16 cellular contexts compared by ENCODE assay signal in genomic region chr1:54575605-54576004, GRCh38. TPM values are rescaled to one million over a fixed set of nuclear protein-coding genes. Genes with fewer than 3 reads are reported as not detected.
A peak's percentile ranks its signal among the peaks of the same experiment; 100 is the strongest.
DNase-seq lines count a peak whose midpoint lies in the region; ATAC-seq and TF ChIP-seq lines count a peak whose summit lies in the region.
"Had no signal": no experiment of that assay in that cellular context is flagged by ENCODE, and none has a peak within 500 bp of the region (broad histone marks: within the 10 kb centered on the region; RNA-seq: fewer than 3 reads in every experiment).

No MANE protein-coding gene starts in this region.

- peaks cover 55% of the 10 kb centered on the region for H3K4me1 Mint-ChIP-seq in WTC11
- H3K4me1 Mint-ChIP-seq in activated T-helper 1 cell treated with anti-CD3 and anti-CD28 coated beads, Interleukin-12 subunit alpha, Interleukin-12 subunit beta, Interleukin-2, Interleukin-4 antibody, amounts not matched to agents 30 ng/mL and 10 ng/mL and 1 ng/mL, durations not matched to agents 14 hours and 24 hours and 36 hours (ENCODE audit: low read depth), result no peaks in the 10 kb centered on the region

- no peaks in the 10 kb centered on the region for H3K9me3 Mint-ChIP-seq in WTC11
- no peaks in the 10 kb centered on the region for H3K9me3 Mint-ChIP-seq in activated T-helper 1 cell treated with anti-CD3 and anti-CD28 coated beads, Interleukin-12 subunit alpha, Interleukin-12 subunit beta, Interleukin-2, Interleukin-4 antibody, amounts not matched to agents 30 ng/mL and 10 ng/mL and 1 ng/mL, durations not matched to agents 14 hours and 24 hours and 36 hours

- no peak for TF ChIP-seq POLR2A in HCT116 (IDR thresholded peaks at IDR 0.05; ENCODE audit: borderline replicate concordance, extremely low read depth, insufficient read depth, insufficient read length)

- BruUV-seq in HCT116 (replicated peaks; lab: Mats Ljungman, UMichigan), result no TSS peak

- H3K4me3 ChIP-seq in HCT116 (replicated peaks in 1 of 2; ENCODE audit: low read depth in 1 of 2, low read length in 2 of 2) (no peak overlapping the region), right cardiac atrium (ENCODE audit: low read length) (no peak overlapping the region), psoas muscle (no peak overlapping the region)

- TF ChIP-seq CTCF in HCT116 (IDR thresholded peaks at IDR 0.05 in 2 of 3, conservative IDR thresholded peaks at IDR 0.05 in 1 of 3; ENCODE audit: borderline replicate concordance in 1 of 3, insufficient read depth in 1 of 3, low read depth in 2 of 3, low read length in 2 of 3) (no peak), WTC11 (IDR thresholded peaks at IDR 0.05) (no peak), psoas muscle (IDR thresholded peaks at IDR 0.05) (no peak)

- no peaks in the 10 kb centered on the region for H3K9me2 ChIP-seq in HCT116 (ENCODE audit: insufficient read depth)

- TF ChIP-seq RAD21 in HCT116 (IDR thresholded peaks at IDR 0.05; ENCODE audit: low read depth), result no peak

- ATAC-seq in HCT116 (peak; percentile 13; the same call in 1 of the 2 replicates), WTC11 (no peak), right cardiac atrium (no peak), psoas muscle (peak in 2 of 4 donors; percentile 6 to 28), HG03571 (IDR thresholded peaks at IDR 0.05; ENCODE audit: unreplicated experiment) (no peak), GM18858 (IDR thresholded peaks at IDR 0.05; ENCODE audit: unreplicated experiment) (no peak)
- ATAC-seq: Panc1 had no signal

- H3K4me1 ChIP-seq in HCT116 (ENCODE audit: control insufficient read depth in 1 of 2, insufficient read depth in 2 of 2, low read length in 2 of 2) (peaks cover 43 to 52% of the 10 kb centered on the region in 2 experiments), right cardiac atrium (ENCODE audit: control insufficient read depth, insufficient read depth, low read length) (peaks cover 15% of the 10 kb centered on the region), psoas muscle (peaks cover 72% of the 10 kb centered on the region)

- RAD21 ChIA-PET in HCT116 (lab: Charles Lee; ENCODE audit: low non-redundant PET in 1 of 2, low total read pairs in 2 of 2, uncharacterized antibody in 2 of 2, unreplicated experiment in 2 of 2), result no interaction called here

- H3K36me3 Mint-ChIP-seq in WTC11, result no peaks in the 10 kb centered on the region
- no peaks in the 10 kb centered on the region for H3K36me3 Mint-ChIP-seq in activated T-helper 1 cell treated with anti-CD3 and anti-CD28 coated beads, Interleukin-12 subunit alpha, Interleukin-12 subunit beta, Interleukin-2, Interleukin-4 antibody, amounts not matched to agents 30 ng/mL and 10 ng/mL and 1 ng/mL, durations not matched to agents 14 hours and 24 hours and 36 hours (ENCODE audit: low read depth)

- H3K4me3 Mint-ChIP-seq in WTC11, result no peak overlapping the region
- no peak overlapping the region for H3K4me3 Mint-ChIP-seq in activated T-helper 1 cell treated with anti-CD3 and anti-CD28 coated beads, Interleukin-12 subunit alpha, Interleukin-12 subunit beta, Interleukin-2, Interleukin-4 antibody, amounts not matched to agents 30 ng/mL and 10 ng/mL and 1 ng/mL, durations not matched to agents 14 hours and 24 hours and 36 hours

- POLR2A ChIA-PET in HCT116 (lab: Charles Lee), result interaction anchor here (1.2 to 1.4 kb wide), 2 partner anchors 11 to 17 kb away, joined by 3 to 5 read pairs; no protein-coding TSS in a partner anchor
- POLR2A ChIA-PET in WTC11 (lab: Charles Lee), result no interaction called here

- H3K27me3 Mint-ChIP-seq in WTC11 (ENCODE audit: low read depth), result no peaks in the 10 kb centered on the region
- H3K27me3 Mint-ChIP-seq in activated T-helper 1 cell treated with anti-CD3 and anti-CD28 coated beads, Interleukin-12 subunit alpha, Interleukin-12 subunit beta, Interleukin-2, Interleukin-4 antibody, amounts not matched to agents 30 ng/mL and 10 ng/mL and 1 ng/mL, durations not matched to agents 14 hours and 24 hours and 36 hours (ENCODE audit: insufficient read depth), result peaks cover 3% of the 10 kb centered on the region

- WGBS in right cardiac atrium, result 83% methylated on average over 5 of the region's 5 CpGs
- WGBS in psoas muscle, 3 donors, result 61 to 73% (median 64%) methylated on average over 5 of the region's 5 CpGs

- H3K36me3 ChIP-seq in HCT116 (ENCODE audit: control insufficient read depth in 1 of 2, insufficient read depth in 2 of 2, low read length in 2 of 2), result no peaks in the 10 kb centered on the region
- no peaks in the 10 kb centered on the region for H3K36me3 ChIP-seq in psoas muscle (ENCODE audit: insufficient read depth in 1 of 2, low read depth in 1 of 2)

- no peaks in the 10 kb centered on the region for H4K20me1 ChIP-seq in HCT116 (ENCODE audit: insufficient read depth)

- no peaks in the 10 kb centered on the region for H3K79me2 ChIP-seq in HCT116 (ENCODE audit: insufficient read depth, low read length)

- H3K27ac Mint-ChIP-seq in WTC11, result no peak overlapping the region; the same call in 1 of the 2 replicates
- no peak overlapping the region for H3K27ac Mint-ChIP-seq in activated T-helper 1 cell treated with anti-CD3 and anti-CD28 coated beads, Interleukin-12 subunit alpha, Interleukin-12 subunit beta, Interleukin-2, Interleukin-4 antibody, amounts not matched to agents 30 ng/mL and 10 ng/mL and 1 ng/mL, durations not matched to agents 14 hours and 24 hours and 36 hours

- intact Hi-C loops in HCT116 (cut with micrococcal nuclease), result no loop called here
- intact Hi-C loops in right cardiac atrium (cut with DNase I), result no loop called here
- intact Hi-C loops in psoas muscle (cut with DNase I), result no loop called here
- intact Hi-C loops in activated T-helper 1 cell treated with anti-CD3 and anti-CD28 coated beads, Interleukin-12 subunit alpha, Interleukin-12 subunit beta, Interleukin-2, Interleukin-4 antibody, amounts not matched to agents 30 ng/mL and 10 ng/mL and 1 ng/mL, durations not matched to agents 14 hours and 24 hours and 36 hours (cut with micrococcal nuclease), result no loop called here

- H2AFZ ChIP-seq in HCT116 (ENCODE audit: low read depth, low read length, poor library complexity, severe bottlenecking), result no peak overlapping the region

- H3K27me3 ChIP-seq in HCT116 (ENCODE audit: insufficient read depth, low read length) (no peaks in the 10 kb centered on the region), right cardiac atrium (ENCODE audit: control insufficient read depth, insufficient read depth) (no peaks in the 10 kb centered on the region), psoas muscle (ENCODE audit: insufficient read depth in 3 of 3, low read length in 2 of 3) (no peaks in the 10 kb centered on the region)

- no peak overlapping the region for H3K9ac ChIP-seq in HCT116 (ENCODE audit: low read length)
- H3K9ac ChIP-seq: KMS-11 had no signal

- CTCF ChIA-PET in HCT116 (lab: Charles Lee) (no interaction called here), WTC11 (lab: Charles Lee) (interaction anchor here (1.0 to 1.7 kb wide), 2 partner anchors 10 to 27 kb away, joined by 4 to 7 read pairs; no protein-coding TSS in a partner anchor)

- peak overlapping the region; percentile 40 for H3K4me2 ChIP-seq in HCT116 (ENCODE audit: low read length)
- H3K4me2 ChIP-seq: KMS-11 had no signal

- H3K9me3 ChIP-seq in HCT116 (ENCODE audit: control insufficient read depth in 1 of 2, insufficient read depth in 1 of 2, low read depth in 1 of 2, low read length in 2 of 2) (no peaks in the 10 kb centered on the region), right cardiac atrium (ENCODE audit: control insufficient read depth, low read length) (no peaks in the 10 kb centered on the region), psoas muscle (no peaks in the 10 kb centered on the region)

- no peak for DNase-seq in HCT116 (ENCODE audit: low read depth, low spot score)
- DNase-seq in WTC11 (ENCODE audit: low spot score), result no peak
- DNase-seq in right cardiac atrium, result no peak
- no peak for DNase-seq in psoas muscle
- no peak for DNase-seq in activated T-helper 1 cell treated with anti-CD3 and anti-CD28 coated beads, Interleukin-12 subunit alpha, Interleukin-12 subunit beta, Interleukin-2, Interleukin-4 antibody, amounts not matched to agents 30 ng/mL and 10 ng/mL and 1 ng/mL, durations not matched to agents 14 hours and 24 hours and 36 hours (ENCODE audit: low spot score)
- DNase-seq: GF-D8, NCI-H1092 treated with DMSO at 0.1 percent for 48 hours, NCI-H2081 treated with DMSO at 0.1 percent for 48 hours had no signal

- H3K27ac ChIP-seq in HCT116 (ENCODE audit: low read depth, low read length) (no peak overlapping the region), right cardiac atrium (ENCODE audit: low read length) (peak overlapping the region; percentile 78), psoas muscle (peak overlapping the region; percentile 54)
- H3K27ac ChIP-seq: C4-2B, KMS-11 had no signal

TF ChIP-seq in HCT116, 20 proteins besides CTCF, POLR2A, EP300 and RAD21 (continues in another document):
- TF ChIP-seq CBX3 (IDR thresholded peaks at IDR 0.05; ENCODE audit: low read depth), result no peak
- TF ChIP-seq SIN3A (IDR thresholded peaks at IDR 0.05; ENCODE audit: low read depth), result no peak

TF ChIP-seq in WTC11, 78 proteins besides CTCF, POLR2A, EP300 and RAD21:
- TF ChIP-seq ZNF121 (CRISPR knock-in tag; IDR thresholded peaks at IDR 0.05) (peak; percentile 40; the same call in 1 of the 2 replicates), GRHL2 (CRISPR knock-in tag; IDR thresholded peaks at IDR 0.05; ENCODE audit: insufficient replicate concordance, severe bottlenecking) (no peak)

RNA-seq across cellular contexts. Expression of gene ACOT11, which starts 27.6 kb away (rescaled TPM):
- 31.1 TPM for total RNA-seq in HCT116 (2021; ENCODE audit: unreplicated experiment)
- 17.3 and 18.7 TPM in 2 replicates for polyA plus RNA-seq in HCT116 (2012)
- total RNA-seq in WTC11 (2021), result 3.8 to 4.4 TPM (median 4.2 TPM) in 3 replicates
- total RNA-seq in right cardiac atrium, result 10 to 100 TPM; 14.4 to 32.7 (median 28.7) TPM
- polyA plus RNA-seq in right cardiac atrium, result 16.7 TPM
- 10 to 100 TPM in 1 of 4 donors, 1 to 10 TPM in 3; 2.4 to 13.9 (median 5.0) TPM for total RNA-seq in psoas muscle
- polyA plus RNA-seq in psoas muscle, result 1 to 10 TPM in 1 of 3 donors, under 1 TPM in 2; 0.82 to 2.3 (median 0.93) TPM
- 0.91 and 2.1 TPM in 2 replicates for total RNA-seq in activated T-helper 1 cell treated with anti-CD3 and anti-CD28 coated beads, Interleukin-12 subunit alpha, Interleukin-12 subunit beta, Interleukin-2, Interleukin-4 antibody, amounts not matched to agents 30 ng/mL and 10 ng/mL and 1 ng/mL, durations not matched to agents 14 hours and 24 hours and 36 hours

RNA-seq across cellular contexts. Expression of gene FAM151A, which starts 47.7 kb away (rescaled TPM):
- total RNA-seq in HCT116 (2021; ENCODE audit: unreplicated experiment) (not detected), WTC11 (2021) (0.11 TPM in 1 of 3 replicates, not detected in the others), right cardiac atrium (under 1 TPM in 3 of 4 donors, not detected in 1; 0.15 to 0.72 (median 0.59) TPM), psoas muscle (not detected)
- 0.04 TPM in 2 replicates for polyA plus RNA-seq in HCT116 (2012)
- polyA plus RNA-seq in right cardiac atrium (0.43 TPM), psoas muscle (under 1 TPM in 2 of 3 donors, not detected in 1; 0.05 to 0.07 TPM)
- total RNA-seq in activated T-helper 1 cell treated with anti-CD3 and anti-CD28 coated beads, Interleukin-12 subunit alpha, Interleukin-12 subunit beta, Interleukin-2, Interleukin-4 antibody, amounts not matched to agents 30 ng/mL and 10 ng/mL and 1 ng/mL, durations not matched to agents 14 hours and 24 hours and 36 hours, result not detected in 2 replicates
- total RNA-seq: Daoy, H4, MCF 10A had no signal
